In the genomic region with DNA sequence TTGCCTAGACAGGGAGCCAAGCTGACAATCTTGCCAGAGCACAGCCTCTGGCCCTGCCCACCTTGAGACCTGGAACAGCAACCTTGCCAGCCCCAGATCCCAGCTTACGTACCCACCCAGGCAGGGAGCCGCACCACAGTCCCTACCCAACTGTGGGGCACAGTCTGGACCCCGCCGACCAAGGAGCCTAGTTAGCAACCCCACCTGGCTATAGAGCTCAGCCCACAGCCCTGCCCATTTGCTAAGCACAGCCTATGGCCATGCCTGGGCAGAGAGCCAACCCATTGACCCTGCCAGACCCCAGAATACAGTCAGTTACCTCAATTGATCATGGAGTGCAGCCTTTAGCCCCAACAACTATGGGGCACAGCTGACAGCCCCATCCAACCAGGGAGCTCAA, we compare ENCODE assay signal across 1 cellular context.
TF ChIP-seq lines count a peak whose summit lies in the region.

No MANE protein-coding gene starts in this region.

TF ChIP-seq in GM23338, 12 proteins besides CTCF, POLR2A, EP300 and RAD21 (continued from another document):
- TF ChIP-seq, protein P1, sequence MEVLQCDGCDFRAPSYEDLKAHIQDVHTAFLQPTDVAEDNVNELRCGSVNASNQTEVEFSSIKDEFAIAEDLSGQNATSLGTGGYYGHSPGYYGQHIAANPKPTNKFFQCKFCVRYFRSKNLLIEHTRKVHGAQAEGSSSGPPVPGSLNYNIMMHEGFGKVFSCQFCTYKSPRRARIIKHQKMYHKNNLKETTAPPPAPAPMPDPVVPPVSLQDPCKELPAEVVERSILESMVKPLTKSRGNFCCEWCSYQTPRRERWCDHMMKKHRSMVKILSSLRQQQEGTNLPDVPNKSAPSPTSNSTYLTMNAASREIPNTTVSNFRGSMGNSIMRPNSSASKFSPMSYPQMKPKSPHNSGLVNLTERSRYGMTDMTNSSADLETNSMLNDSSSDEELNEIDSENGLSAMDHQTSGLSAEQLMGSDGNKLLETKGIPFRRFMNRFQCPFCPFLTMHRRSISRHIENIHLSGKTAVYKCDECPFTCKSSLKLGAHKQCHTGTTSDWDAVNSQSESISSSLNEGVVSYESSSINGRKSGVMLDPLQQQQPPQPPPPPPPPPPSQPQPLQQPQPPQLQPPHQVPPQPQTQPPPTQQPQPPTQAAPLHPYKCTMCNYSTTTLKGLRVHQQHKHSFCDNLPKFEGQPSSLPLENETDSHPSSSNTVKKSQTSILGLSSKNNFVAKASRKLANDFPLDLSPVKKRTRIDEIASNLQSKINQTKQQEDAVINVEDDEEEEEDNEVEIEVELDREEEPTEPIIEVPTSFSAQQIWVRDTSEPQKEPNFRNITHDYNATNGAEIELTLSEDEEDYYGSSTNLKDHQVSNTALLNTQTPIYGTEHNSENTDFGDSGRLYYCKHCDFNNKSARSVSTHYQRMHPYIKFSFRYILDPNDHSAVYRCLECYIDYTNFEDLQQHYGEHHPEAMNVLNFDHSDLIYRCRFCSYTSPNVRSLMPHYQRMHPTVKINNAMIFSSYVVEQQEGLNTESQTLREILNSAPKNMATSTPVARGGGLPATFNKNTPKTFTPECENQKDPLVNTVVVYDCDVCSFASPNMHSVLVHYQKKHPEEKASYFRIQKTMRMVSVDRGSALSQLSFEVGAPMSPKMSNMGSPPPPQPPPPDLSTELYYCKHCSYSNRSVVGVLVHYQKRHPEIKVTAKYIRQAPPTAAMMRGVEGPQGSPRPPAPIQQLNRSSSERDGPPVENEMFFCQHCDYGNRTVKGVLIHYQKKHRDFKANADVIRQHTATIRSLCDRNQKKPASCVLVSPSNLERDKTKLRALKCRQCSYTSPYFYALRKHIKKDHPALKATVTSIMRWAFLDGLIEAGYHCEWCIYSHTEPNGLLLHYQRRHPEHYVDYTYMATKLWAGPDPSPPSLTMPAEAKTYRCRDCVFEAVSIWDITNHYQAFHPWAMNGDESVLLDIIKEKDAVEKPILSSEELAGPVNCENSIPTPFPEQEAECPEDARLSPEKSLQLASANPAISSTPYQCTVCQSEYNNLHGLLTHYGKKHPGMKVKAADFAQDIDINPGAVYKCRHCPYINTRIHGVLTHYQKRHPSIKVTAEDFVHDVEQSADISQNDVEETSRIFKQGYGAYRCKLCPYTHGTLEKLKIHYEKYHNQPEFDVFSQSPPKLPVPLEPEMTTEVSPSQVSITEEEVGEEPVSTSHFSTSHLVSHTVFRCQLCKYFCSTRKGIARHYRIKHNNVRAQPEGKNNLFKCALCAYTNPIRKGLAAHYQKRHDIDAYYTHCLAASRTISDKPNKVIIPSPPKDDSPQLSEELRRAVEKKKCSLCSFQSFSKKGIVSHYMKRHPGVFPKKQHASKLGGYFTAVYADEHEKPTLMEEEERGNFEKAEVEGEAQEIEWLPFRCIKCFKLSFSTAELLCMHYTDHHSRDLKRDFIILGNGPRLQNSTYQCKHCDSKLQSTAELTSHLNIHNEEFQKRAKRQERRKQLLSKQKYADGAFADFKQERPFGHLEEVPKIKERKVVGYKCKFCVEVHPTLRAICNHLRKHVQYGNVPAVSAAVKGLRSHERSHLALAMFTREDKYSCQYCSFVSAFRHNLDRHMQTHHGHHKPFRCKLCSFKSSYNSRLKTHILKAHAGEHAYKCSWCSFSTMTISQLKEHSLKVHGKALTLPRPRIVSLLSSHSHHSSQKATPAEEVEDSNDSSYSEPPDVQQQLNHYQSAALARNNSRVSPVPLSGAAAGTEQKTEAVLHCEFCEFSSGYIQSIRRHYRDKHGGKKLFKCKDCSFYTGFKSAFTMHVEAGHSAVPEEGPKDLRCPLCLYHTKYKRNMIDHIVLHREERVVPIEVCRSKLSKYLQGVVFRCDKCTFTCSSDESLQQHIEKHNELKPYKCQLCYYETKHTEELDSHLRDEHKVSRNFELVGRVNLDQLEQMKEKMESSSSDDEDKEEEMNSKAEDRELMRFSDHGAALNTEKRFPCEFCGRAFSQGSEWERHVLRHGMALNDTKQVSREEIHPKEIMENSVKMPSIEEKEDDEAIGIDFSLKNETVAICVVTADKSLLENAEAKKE (CRISPR knock-in tag; IDR thresholded peaks at IDR 0.05): no peak
- no peak for TF ChIP-seq CREB1 (CRISPR knock-in tag; IDR thresholded peaks at IDR 0.05; ENCODE audit: low read depth)
